Comparison of ENCODE assay signal across 15 cellular contexts in genomic region chr6:167415441-167415961, GRCh38.
DNase-seq lines count a peak whose midpoint lies in the region; ATAC-seq and TF ChIP-seq lines count a peak whose summit lies in the region.
"Had no signal": no experiment of that assay in that cellular context is flagged by ENCODE, and none has a peak within 500 bp of the region (broad histone marks: within the 10 kb centered on the region; RNA-seq: fewer than 3 reads in every experiment).

No MANE protein-coding gene starts in this region.

- H3K27me3 ChIP-seq in vagina: no peaks in the 10 kb centered on the region
- H3K27me3 ChIP-seq: BLaER1 treated with 17β-estradiol and CSF1 and Interleukin-3, amounts not matched to agents 10 nM and 100 nM had no signal

- ATAC-seq in stimulated activated naive CD8-positive, alpha-beta T cell treated with anti-CD3 and anti-CD28 coated beads, Interleukin-15, amount 100 ng/mL, for 72 hours: peak; percentile 20
- no peak for ATAC-seq in stimulated activated naive CD8-positive, alpha-beta T cell treated with anti-CD3 and anti-CD28 coated beads, Interleukin-15, Interleukin-2, amounts not matched to agents 100 U/mL and 50 U/mL, for 24 hours
- ATAC-seq in GM19397 (IDR thresholded peaks at IDR 0.05; ENCODE audit: unreplicated experiment) (no peak), GM18909 (IDR thresholded peaks at IDR 0.05; ENCODE audit: poor library complexity, unreplicated experiment) (no peak)

- no peak for TF ChIP-seq POLR2A in vagina (IDR thresholded peaks at IDR 0.05)

- intact Hi-C loops in vagina (cut with DNase I): no loop called here

- no peaks in the 10 kb centered on the region for H3K36me3 ChIP-seq in vagina
- H3K36me3 ChIP-seq: BLaER1 treated with 17β-estradiol and CSF1 and Interleukin-3, amounts not matched to agents 10 nM and 100 nM had no signal

- no peak overlapping the region for H3K27ac ChIP-seq in vagina
- H3K27ac ChIP-seq: BLaER1 treated with 17β-estradiol and CSF1 and Interleukin-3, amounts not matched to agents 10 nM and 100 nM; GM23248 had no signal

- no peak for TF ChIP-seq CTCF in vagina (IDR thresholded peaks at IDR 0.05)

- H3K27ac Mint-ChIP-seq in stimulated activated naive CD8-positive, alpha-beta T cell treated with anti-CD3 and anti-CD28 coated beads, Interleukin-15, amount 100 ng/mL, for 72 hours: no peak overlapping the region
- H3K27ac Mint-ChIP-seq: CD4-positive, CD25-positive, alpha-beta regulatory T cell; HFFc6 had no signal

- no peak overlapping the region for H3K4me3 Mint-ChIP-seq in stimulated activated naive CD8-positive, alpha-beta T cell treated with anti-CD3 and anti-CD28 coated beads, Interleukin-15, amount 100 ng/mL, for 72 hours
- H3K4me3 Mint-ChIP-seq: CD4-positive, CD25-positive, alpha-beta regulatory T cell; HFFc6 had no signal

- no peaks in the 10 kb centered on the region for H3K9me3 Mint-ChIP-seq in stimulated activated naive CD8-positive, alpha-beta T cell treated with anti-CD3 and anti-CD28 coated beads, Interleukin-15, amount 100 ng/mL, for 72 hours

- no peaks in the 10 kb centered on the region for H3K4me1 Mint-ChIP-seq in stimulated activated naive CD8-positive, alpha-beta T cell treated with anti-CD3 and anti-CD28 coated beads, Interleukin-15, amount 100 ng/mL, for 72 hours
- H3K4me1 Mint-ChIP-seq: CD4-positive, CD25-positive, alpha-beta regulatory T cell had no signal

- DNase-seq in stimulated activated naive CD8-positive, alpha-beta T cell treated with anti-CD3 and anti-CD28 coated beads, Interleukin-15, amount 100 ng/mL, for 72 hours: no peak
- no peak for DNase-seq in stimulated activated naive CD8-positive, alpha-beta T cell treated with anti-CD3 and anti-CD28 coated beads, Interleukin-15, Interleukin-2, amounts not matched to agents 100 U/mL and 50 U/mL, for 24 hours
- DNase-seq in islet precursor cell: peak; percentile 49
- DNase-seq in retina: peak; percentile 43
- peak; percentile 62 to 85 for DNase-seq in vagina (ENCODE audit: extremely low spot score in 2 of 2)
- DNase-seq in activated CD4-positive, alpha-beta T cell treated with anti-CD3 and anti-CD28 coated beads for 4 hours: no peak
- DNase-seq: 8988T; CD4-positive, CD25-positive, alpha-beta regulatory T cell; GF-D8; GM23248; HCEC 1CT; HFFc6 had no signal

- peaks cover 13% of the 10 kb centered on the region for H3K27me3 Mint-ChIP-seq in stimulated activated naive CD8-positive, alpha-beta T cell treated with anti-CD3 and anti-CD28 coated beads, Interleukin-15, amount 100 ng/mL, for 72 hours
- H3K27me3 Mint-ChIP-seq: CD4-positive, CD25-positive, alpha-beta regulatory T cell had no signal

- no peak overlapping the region for H3K4me3 ChIP-seq in vagina
- H3K4me3 ChIP-seq: BLaER1 treated with 17β-estradiol and CSF1 and Interleukin-3, amounts not matched to agents 10 nM and 100 nM; GM23248 had no signal

- no peaks in the 10 kb centered on the region for H3K4me1 ChIP-seq in vagina
- H3K4me1 ChIP-seq: BLaER1 treated with 17β-estradiol and CSF1 and Interleukin-3, amounts not matched to agents 10 nM and 100 nM had no signal

- H3K9me3 ChIP-seq in vagina: no peaks in the 10 kb centered on the region
- H3K9me3 ChIP-seq: BLaER1 treated with 17β-estradiol and CSF1 and Interleukin-3, amounts not matched to agents 10 nM and 100 nM had no signal

Comparison
In these comparisons a context has a peak if more than half of its experiments do, and no peak if none do; other contexts are left out.
1. DNase-seq: peak in islet precursor cell (single experiment), retina (single experiment) and vagina (2 of 2); none in stimulated activated naive CD8-positive, alpha-beta T cell treated with anti-CD3 and anti-CD28 coated beads, Interleukin-15, amount 100 ng/mL, for 72 hours (0 of 2), stimulated activated naive CD8-positive, alpha-beta T cell treated with anti-CD3 and anti-CD28 coated beads, Interleukin-15, Interleukin-2, amounts not matched to agents 100 U/mL and 50 U/mL, for 24 hours (single experiment) and activated CD4-positive, alpha-beta T cell treated with anti-CD3 and anti-CD28 coated beads for 4 hours (0 of 2).